Comparison of ENCODE assay signal across 34 cellular contexts in the genomic region with DNA sequence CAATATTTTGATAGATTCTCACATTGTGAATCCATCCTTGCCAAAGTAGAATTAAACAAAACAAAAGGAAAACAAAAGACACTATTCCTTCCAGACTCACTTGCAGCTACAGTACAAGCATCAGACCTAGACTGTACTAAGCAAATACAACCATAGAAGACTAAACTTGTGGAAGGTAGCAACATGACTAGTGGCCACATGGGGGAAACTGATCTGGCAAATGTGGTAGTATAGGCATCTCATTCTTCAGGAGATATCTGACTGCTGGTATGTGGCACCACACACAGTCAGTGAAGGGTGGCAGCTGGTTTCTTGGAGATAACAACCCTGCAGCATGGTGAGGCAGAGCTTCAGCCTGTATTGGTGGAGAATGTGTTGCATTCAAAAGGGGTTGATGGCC.
"Had no signal": no experiment of that assay in that cellular context is flagged by ENCODE, and none has a peak within 500 bp of the region (broad histone marks: within the 10 kb centered on the region; RNA-seq: fewer than 3 reads in every experiment).

No MANE protein-coding gene starts in this region.

- DNase-seq: activated B cell treated with CpG ODN at 0.5 μM for 24 hours; activated CD4-positive, alpha-beta T cell treated with anti-CD3 and anti-CD28 coated beads for 48 hours; activated CD4-positive, alpha-beta T cell treated with anti-CD3 and anti-CD28 coated beads, Interleukin-2, amount 50 U/mL, for 1 hour; activated CD4-positive, alpha-beta T cell treated with anti-CD3 and anti-CD28 coated beads, Interleukin-2, amount 50 U/mL, for 48 hours; activated CD8-positive, alpha-beta memory T cell treated with anti-CD3 and anti-CD28 coated beads for 24 hours; activated CD8-positive, alpha-beta T cell treated with anti-CD3 and anti-CD28 coated beads for 36 hours; activated effector memory CD4-positive, alpha-beta T cell treated with Interleukin-2 at 50 U/mL for 16 hours; activated gamma-delta T cell treated with Interleukin-2 at 50 U/mL for 16 hours; activated naive CD4-positive, alpha-beta T cell treated with anti-CD3 and anti-CD28 coated beads, Interleukin-2, amount 50 U/mL, for 16 hours; activated naive CD4-positive, alpha-beta T cell treated with Interleukin-2 at 50 U/mL for 16 hours; activated T-cell treated with anti-CD3 and anti-CD28 coated beads, Interleukin-2, amount 50 U/mL, for 4 hours; amniotic stem cell; anterior cingulate cortex; brain microvascular endothelial cell; dorsolateral prefrontal cortex; effector memory CD4-positive, alpha-beta T cell; erythroblast; foreskin keratinocyte; gastrocnemius medialis; glutamatergic neuron; heart left ventricle; T-helper 17 cell; T1000; WERI-Rb-1 had no signal

- H3K27me3 ChIP-seq: brain microvascular endothelial cell, esophagus muscularis mucosa, foreskin keratinocyte, gastrocnemius medialis, heart left ventricle had no signal

- H3K4me3 Mint-ChIP-seq: activated B cell treated with CpG ODN at 0.5 μM for 24 hours; activated CD8-positive, alpha-beta T cell treated with anti-CD3 and anti-CD28 coated beads for 36 hours; activated naive CD8-positive, alpha-beta T cell; activated T-cell treated with anti-CD3 and anti-CD28 coated beads, Interleukin-2, amount 50 U/mL, for 4 hours; activated T-helper 17 cell treated with anti-CD3 and anti-CD28 coated beads, Interleukin-2, amount 50 U/mL, for 72 hours; central memory CD8-positive, alpha-beta T cell; dendritic cell treated with granulocyte-macrophage colony-stimulating factor and Interleukin-4, amounts not matched to agents 40 ng/mL and 50 ng/mL, for 4 days; T-helper 17 cell; T-helper 2 cell treated with Interferon-gamma antibody and Interleukin-4, amounts not matched to agents 5 μg/mL and 100 μg/mL, for 36 hours had no signal

- H3K4me1 ChIP-seq: esophagus muscularis mucosa, foreskin keratinocyte, gastrocnemius medialis, heart left ventricle had no signal

- H3K36me3 Mint-ChIP-seq: activated naive CD8-positive, alpha-beta T cell had no signal

- H3K4me3 ChIP-seq: coronary artery, dorsolateral prefrontal cortex, esophagus muscularis mucosa, gastrocnemius medialis, heart left ventricle had no signal

- H3K27me3 Mint-ChIP-seq: activated B cell treated with CpG ODN at 0.5 μM for 24 hours; activated CD8-positive, alpha-beta T cell treated with anti-CD3 and anti-CD28 coated beads for 36 hours; central memory CD8-positive, alpha-beta T cell; dendritic cell treated with granulocyte-macrophage colony-stimulating factor and Interleukin-4, amounts not matched to agents 40 ng/mL and 50 ng/mL, for 4 days; T-helper 17 cell had no signal

- H3K36me3 ChIP-seq: brain microvascular endothelial cell, esophagus muscularis mucosa, gastrocnemius medialis, heart left ventricle, WERI-Rb-1 had no signal

- FAIRE-seq: astrocyte, bronchial epithelial cell had no signal

- H3K9me3 Mint-ChIP-seq: activated CD8-positive, alpha-beta T cell treated with anti-CD3 and anti-CD28 coated beads for 36 hours; T-helper 2 cell treated with Interferon-gamma antibody and Interleukin-4, amounts not matched to agents 5 μg/mL and 100 μg/mL, for 36 hours had no signal

- H3K27ac Mint-ChIP-seq: activated B cell treated with CpG ODN at 0.5 μM for 24 hours; activated CD8-positive, alpha-beta T cell treated with anti-CD3 and anti-CD28 coated beads for 36 hours; activated naive CD8-positive, alpha-beta T cell; activated T-helper 17 cell treated with anti-CD3 and anti-CD28 coated beads, Interleukin-2, amount 50 U/mL, for 72 hours; dendritic cell treated with granulocyte-macrophage colony-stimulating factor and Interleukin-4, amounts not matched to agents 40 ng/mL and 50 ng/mL, for 4 days; T-helper 17 cell; T-helper 2 cell treated with Interferon-gamma antibody and Interleukin-4, amounts not matched to agents 5 μg/mL and 100 μg/mL, for 36 hours had no signal

- H3K27ac ChIP-seq: brain microvascular endothelial cell, coronary artery, dorsolateral prefrontal cortex, esophagus muscularis mucosa, foreskin keratinocyte, gastrocnemius medialis, heart left ventricle, WERI-Rb-1 had no signal

- ATAC-seq: activated CD4-positive, CD25-positive, alpha-beta regulatory T cell treated with anti-CD3 and anti-CD28 coated beads, Interleukin-2, amount 50 U/mL, for 24 hours; activated CD8-positive, alpha-beta T cell treated with anti-CD3 and anti-CD28 coated beads for 36 hours; activated T-cell treated with anti-CD3 and anti-CD28 coated beads, Interleukin-2, amount 50 U/mL, for 4 hours; activated T-helper 17 cell treated with anti-CD3 and anti-CD28 coated beads, Interleukin-2, amount 50 U/mL, for 72 hours; foreskin keratinocyte; gastrocnemius medialis; heart left ventricle; T-helper 17 cell had no signal

- H3K4me1 Mint-ChIP-seq: activated B cell treated with CpG ODN at 0.5 μM for 24 hours; activated T-helper 17 cell treated with anti-CD3 and anti-CD28 coated beads, Interleukin-2, amount 50 U/mL, for 72 hours; central memory CD8-positive, alpha-beta T cell; T-helper 17 cell had no signal

- H3K9me3 ChIP-seq: esophagus muscularis mucosa, gastrocnemius medialis had no signal
